16 cellular contexts compared by ENCODE assay signal in genomic region chr14:95547626-95548327, GRCh38. TPM values are rescaled to one million over a fixed set of nuclear protein-coding genes. Genes with fewer than 3 reads are reported as not detected.
A peak's percentile ranks its signal among the peaks of the same experiment; 100 is the strongest.
DNase-seq lines count a peak whose midpoint lies in the region; ATAC-seq and TF ChIP-seq lines count a peak whose summit lies in the region.
"Had no signal": no experiment of that assay in that cellular context is flagged by ENCODE, and none has a peak within 500 bp of the region (broad histone marks: within the 10 kb centered on the region; RNA-seq: fewer than 3 reads in every experiment).

No MANE protein-coding gene starts in this region.

- H3K9ac ChIP-seq in endodermal cell (ENCODE audit: extremely low read depth, low read length, poor library complexity, severe bottlenecking), result no peak overlapping the region

- intact Hi-C loops in mucosa of descending colon (cut with DNase I, micrococcal nuclease), result no loop called here
- intact Hi-C loops in activated T-helper 1 cell treated with anti-CD3 and anti-CD28 coated beads, Interleukin-12 subunit alpha, Interleukin-12 subunit beta, Interleukin-2, Interleukin-4 antibody, amounts not matched to agents 30 ng/mL and 10 ng/mL and 1 ng/mL, durations not matched to agents 14 hours and 24 hours and 36 hours (cut with micrococcal nuclease), result no loop called here

- H3K36me3 Mint-ChIP-seq in endodermal cell (ENCODE audit: low read depth) (peaks cover 40% of the 10 kb centered on the region), osteocyte (ENCODE audit: unreplicated experiment) (peaks cover 33% of the 10 kb centered on the region)
- H3K36me3 Mint-ChIP-seq in activated T-helper 1 cell treated with anti-CD3 and anti-CD28 coated beads, Interleukin-12 subunit alpha, Interleukin-12 subunit beta, Interleukin-2, Interleukin-4 antibody, amounts not matched to agents 30 ng/mL and 10 ng/mL and 1 ng/mL, durations not matched to agents 14 hours and 24 hours and 36 hours (ENCODE audit: low read depth), result peaks cover 5% of the 10 kb centered on the region

- H3K27me3 Mint-ChIP-seq in endodermal cell (ENCODE audit: insufficient read depth) (peaks cover under 1% of the 10 kb centered on the region), osteocyte (ENCODE audit: unreplicated experiment) (no peaks in the 10 kb centered on the region)
- H3K27me3 Mint-ChIP-seq in activated T-helper 1 cell treated with anti-CD3 and anti-CD28 coated beads, Interleukin-12 subunit alpha, Interleukin-12 subunit beta, Interleukin-2, Interleukin-4 antibody, amounts not matched to agents 30 ng/mL and 10 ng/mL and 1 ng/mL, durations not matched to agents 14 hours and 24 hours and 36 hours (ENCODE audit: insufficient read depth), result no peaks in the 10 kb centered on the region

- DNase-seq in ELR (ENCODE audit: low read depth) (peak; percentile 87), SJSA1 (ENCODE audit: low read depth in 1 of 2, low spot score in 2 of 2) (peak; percentile 71 to 80), endodermal cell (peak; percentile 82), osteocyte (ENCODE audit: extremely low spot score, unreplicated experiment) (no peak), SIG-M5 treated with dmso at 0.1 percent for 504 hours (lab: John Stamatoyannopoulos, UW; ENCODE audit: unreplicated experiment) (no peak), mucosa of descending colon (no peak), germinal center (ENCODE audit: low spot score) (no peak)
- no peak for DNase-seq in activated T-helper 1 cell treated with anti-CD3 and anti-CD28 coated beads, Interleukin-12 subunit alpha, Interleukin-12 subunit beta, Interleukin-2, Interleukin-4 antibody, amounts not matched to agents 30 ng/mL and 10 ng/mL and 1 ng/mL, durations not matched to agents 14 hours and 24 hours and 36 hours (ENCODE audit: low spot score)
- DNase-seq: activated CD4-positive, CD25-positive, alpha-beta regulatory T cell; CD8-positive, alpha-beta T cell; colonic mucosa; heart right ventricle; NCI-H1694; Peyer's patch; stimulated activated CD4-positive, alpha-beta T cell treated with anti-CD3 and anti-CD28 coated beads, Interleukin-12 subunit alpha, Interleukin-12 subunit beta, amount 100 ng/mL, for 4 hours had no signal

- H3K27me3 ChIP-seq in SJSA1 (replicated peaks), result no peaks in the 10 kb centered on the region
- H3K27me3 ChIP-seq in endodermal cell (ENCODE audit: control insufficient read depth, insufficient read depth, low read length, poor library complexity, severe bottlenecking), result no peaks in the 10 kb centered on the region
- H3K27me3 ChIP-seq: colonic mucosa, heart right ventricle, Peyer's patch had no signal

- H3K36me3 ChIP-seq in SJSA1 (peaks cover 20% of the 10 kb centered on the region), endodermal cell (ENCODE audit: control insufficient read depth, insufficient read depth, low read length) (peaks cover 10% of the 10 kb centered on the region), mucosa of descending colon (ENCODE audit: low read depth) (no peaks in the 10 kb centered on the region)
- H3K36me3 ChIP-seq: colonic mucosa had no signal

- H3K4me3 ChIP-seq in SJSA1, result no peak overlapping the region
- no peak overlapping the region for H3K4me3 ChIP-seq in endodermal cell (ENCODE audit: low read length)
- no peak overlapping the region for H3K4me3 ChIP-seq in mucosa of descending colon
- H3K4me3 ChIP-seq: colonic mucosa, heart right ventricle, Peyer's patch had no signal

- WGBS in endodermal cell (ENCODE audit: insufficient coverage in 1 of 2, insufficient read length in 1 of 2), 2 experiments, result 76 to 78% methylated on average over 12 to 14 of the region's 14 CpGs

- peaks cover 56% of the 10 kb centered on the region for H3K4me1 ChIP-seq in SJSA1 (replicated peaks)
- H3K4me1 ChIP-seq in endodermal cell (ENCODE audit: control insufficient read depth, insufficient read depth, low read length), result no peaks in the 10 kb centered on the region
- peaks cover 7% of the 10 kb centered on the region for H3K4me1 ChIP-seq in mucosa of descending colon (ENCODE audit: low read depth)
- H3K4me1 ChIP-seq: colonic mucosa, Peyer's patch had no signal

- H3K4me1 Mint-ChIP-seq in endodermal cell (peaks cover 7% of the 10 kb centered on the region), osteocyte (ENCODE audit: unreplicated experiment) (peaks cover 45% of the 10 kb centered on the region)
- H3K4me1 Mint-ChIP-seq in activated T-helper 1 cell treated with anti-CD3 and anti-CD28 coated beads, Interleukin-12 subunit alpha, Interleukin-12 subunit beta, Interleukin-2, Interleukin-4 antibody, amounts not matched to agents 30 ng/mL and 10 ng/mL and 1 ng/mL, durations not matched to agents 14 hours and 24 hours and 36 hours (ENCODE audit: low read depth), result peaks cover 19% of the 10 kb centered on the region

- ATAC-seq in mucosa of descending colon, result no peak
- ATAC-seq: CD8-positive, alpha-beta T cell had no signal

- H3K9me3 ChIP-seq in SJSA1 (replicated peaks) (0 out of 2 replicates have a peak, but pooled peaks cover 3% of the 10 kb centered on the region), endodermal cell (ENCODE audit: control insufficient read depth, low read length) (peaks cover 5% of the 10 kb centered on the region), mucosa of descending colon (no peaks in the 10 kb centered on the region)
- H3K9me3 ChIP-seq: colonic mucosa, heart right ventricle, Peyer's patch had no signal

- TF ChIP-seq CTCF in endodermal cell (conservative IDR thresholded peaks at IDR 0.05), result no peak
- no peak for TF ChIP-seq CTCF in osteocyte (IDR thresholded peaks at IDR 0.05)
- TF ChIP-seq CTCF in mucosa of descending colon (IDR thresholded peaks at IDR 0.05), result no peak

- H3K9me3 Mint-ChIP-seq in endodermal cell, result peaks cover 7% of the 10 kb centered on the region
- no peaks in the 10 kb centered on the region for H3K9me3 Mint-ChIP-seq in osteocyte (ENCODE audit: unreplicated experiment)
- no peaks in the 10 kb centered on the region for H3K9me3 Mint-ChIP-seq in activated T-helper 1 cell treated with anti-CD3 and anti-CD28 coated beads, Interleukin-12 subunit alpha, Interleukin-12 subunit beta, Interleukin-2, Interleukin-4 antibody, amounts not matched to agents 30 ng/mL and 10 ng/mL and 1 ng/mL, durations not matched to agents 14 hours and 24 hours and 36 hours
- H3K9me3 Mint-ChIP-seq: activated T-helper 2 cell treated with anti-CD3 and anti-CD28 coated beads, Interferon-gamma antibody, Interleukin-2, Interleukin-4, amounts not matched to agents 10 μg/mL and 5 μg/mL and 100 μg/mL, durations not matched to agents 14 hours and 24 hours and 36 hours; CD8-positive, alpha-beta T cell had no signal

- H3K4me3 Mint-ChIP-seq in endodermal cell (no peak overlapping the region), osteocyte (ENCODE audit: unreplicated experiment) (no peak overlapping the region)
- no peak overlapping the region for H3K4me3 Mint-ChIP-seq in activated T-helper 1 cell treated with anti-CD3 and anti-CD28 coated beads, Interleukin-12 subunit alpha, Interleukin-12 subunit beta, Interleukin-2, Interleukin-4 antibody, amounts not matched to agents 30 ng/mL and 10 ng/mL and 1 ng/mL, durations not matched to agents 14 hours and 24 hours and 36 hours
- H3K4me3 Mint-ChIP-seq: CD8-positive, alpha-beta T cell had no signal

- peak overlapping the region; percentile 65 for H3K27ac Mint-ChIP-seq in endodermal cell
- H3K27ac Mint-ChIP-seq in osteocyte (ENCODE audit: unreplicated experiment), result peak overlapping the region; percentile 81
- no peak overlapping the region for H3K27ac Mint-ChIP-seq in activated T-helper 1 cell treated with anti-CD3 and anti-CD28 coated beads, Interleukin-12 subunit alpha, Interleukin-12 subunit beta, Interleukin-2, Interleukin-4 antibody, amounts not matched to agents 30 ng/mL and 10 ng/mL and 1 ng/mL, durations not matched to agents 14 hours and 24 hours and 36 hours
- H3K27ac Mint-ChIP-seq: activated T-helper 2 cell treated with anti-CD3 and anti-CD28 coated beads, Interferon-gamma antibody, Interleukin-2, Interleukin-4, amounts not matched to agents 10 μg/mL and 5 μg/mL and 100 μg/mL, durations not matched to agents 14 hours and 24 hours and 36 hours had no signal

- H3K27ac ChIP-seq in SJSA1, result peak overlapping the region; percentile 58
- no peak overlapping the region for H3K27ac ChIP-seq in endodermal cell (ENCODE audit: low read depth, low read length)
- H3K27ac ChIP-seq: colonic mucosa, Peyer's patch had no signal

RNA-seq across cellular contexts. Expression of gene GLRX5, which starts 12.9 kb away (rescaled TPM):
- total RNA-seq in SJSA1 (2014; rRNA removed; shearing (Covaris generic)), result 56.2 and 82.3 TPM in 2 replicates
- total RNA-seq in endodermal cell (10 to 100 TPM; 62.4 to 63.4 TPM), osteocyte (53.1 and 55.1 TPM in 2 replicates), mucosa of descending colon (10 to 100 TPM; 43.9 to 45.8 (median 45.4) TPM)
- polyA plus RNA-seq in endodermal cell (2013, experiment 1 of 2), result 73.3 TPM
- 69.6 TPM for polyA plus RNA-seq in endodermal cell (2013, experiment 2 of 2)
- 46.7 and 48.9 TPM in 2 replicates for total RNA-seq in activated T-helper 1 cell treated with anti-CD3 and anti-CD28 coated beads, Interleukin-12 subunit alpha, Interleukin-12 subunit beta, Interleukin-2, Interleukin-4 antibody, amounts not matched to agents 30 ng/mL and 10 ng/mL and 1 ng/mL, durations not matched to agents 14 hours and 24 hours and 36 hours

RNA-seq across cellular contexts. Expression of gene SYNE3, which starts 31.3 kb away (rescaled TPM):
- total RNA-seq in SJSA1 (2014; rRNA removed; shearing (Covaris generic)), result 8.3 and 11.5 TPM in 2 replicates
- total RNA-seq in endodermal cell (1 to 10 TPM; 1.0 to 5.2 TPM), osteocyte (105 and 114 TPM in 2 replicates), mucosa of descending colon (10 to 100 TPM; 13.8 to 16.4 (median 13.9) TPM)
- polyA plus RNA-seq in endodermal cell (2013, experiment 1 of 2), result 0.61 TPM
- 0.87 TPM for polyA plus RNA-seq in endodermal cell (2013, experiment 2 of 2)
- 42.6 and 44.1 TPM in 2 replicates for total RNA-seq in activated T-helper 1 cell treated with anti-CD3 and anti-CD28 coated beads, Interleukin-12 subunit alpha, Interleukin-12 subunit beta, Interleukin-2, Interleukin-4 antibody, amounts not matched to agents 30 ng/mL and 10 ng/mL and 1 ng/mL, durations not matched to agents 14 hours and 24 hours and 36 hours

Comparison
In these comparisons a context has a peak if more than half of its experiments do, and no peak if none do; other contexts are left out.
1. DNase-seq: peak in ELR (single experiment), SJSA1 (2 of 2) and endodermal cell (single experiment); none in osteocyte (single experiment), SIG-M5 treated with dmso at 0.1 percent for 504 hours (single experiment), mucosa of descending colon (0 of 3), activated T-helper 1 cell treated with anti-CD3 and anti-CD28 coated beads, Interleukin-12 subunit alpha, Interleukin-12 subunit beta, Interleukin-2, Interleukin-4 antibody, amounts not matched to agents 30 ng/mL and 10 ng/mL and 1 ng/mL, durations not matched to agents 14 hours and 24 hours and 36 hours (single experiment) and germinal center (single experiment).